Comparison of ENCODE assay signal across 35 cellular contexts in the genomic region with DNA sequence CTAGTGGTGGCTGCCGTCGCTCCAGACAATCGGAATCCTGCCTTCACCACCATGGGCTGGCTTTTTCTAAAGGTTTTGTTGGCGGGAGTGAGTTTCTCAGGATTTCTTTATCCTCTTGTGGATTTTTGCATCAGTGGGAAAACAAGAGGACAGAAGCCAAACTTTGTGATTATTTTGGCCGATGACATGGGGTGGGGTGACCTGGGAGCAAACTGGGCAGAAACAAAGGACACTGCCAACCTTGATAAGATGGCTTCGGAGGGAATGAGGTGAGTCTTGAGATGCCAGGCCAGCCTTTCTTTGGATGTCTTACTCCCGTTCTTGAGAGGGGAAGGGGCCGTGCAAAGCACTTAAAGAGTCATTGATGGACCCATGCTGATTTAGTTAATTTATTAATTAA. TPM values are rescaled to one million over a fixed set of nuclear protein-coding genes. Genes with fewer than 3 reads are reported as not detected.
"Had no signal": no experiment of that assay in that cellular context is flagged by ENCODE, and none has a peak within 500 bp of the region (broad histone marks: within the 10 kb centered on the region; RNA-seq: fewer than 3 reads in every experiment).

No MANE protein-coding gene starts in this region.

- H3K4me3 Mint-ChIP-seq: activated CD4-positive, alpha-beta T cell treated with anti-CD3 and anti-CD28 coated beads for 36 hours; activated CD4-positive, alpha-beta T cell treated with anti-CD3 and anti-CD28 coated beads, Interleukin-2, amount 10 ng/mL, durations not matched to agents 7 days and 5 days; activated CD8-positive, alpha-beta T cell treated with anti-CD3 and anti-CD28 coated beads, Interleukin-2, amount 10 ng/mL, durations not matched to agents 7 days and 5 days; activated naive CD8-positive, alpha-beta T cell treated with anti-CD3 and anti-CD28 coated beads, Interleukin-2, amount 10 ng/mL, durations not matched to agents 7 days and 5 days; activated T-cell treated with anti-CD3 and anti-CD28 coated beads, Interleukin-2, amount 50 U/mL, for 24 hours; T-helper 1 cell treated with Interleukin-12 subunit alpha and Interleukin-12 subunit beta and Interleukin-4 antibody, amounts not matched to agents 30 μg/mL and 1 μg/mL, for 36 hours; T-helper 2 cell treated with Interferon-gamma antibody and Interleukin-4, amounts not matched to agents 5 μg/mL and 100 μg/mL, for 36 hours; WTC11 had no signal

- ATAC-seq: activated CD4-positive, alpha-beta T cell treated with anti-CD3 and anti-CD28 coated beads for 36 hours; activated CD4-positive, CD25-positive, alpha-beta regulatory T cell treated with anti-CD3 and anti-CD28 coated beads, Interleukin-2, amount 50 U/mL, for 24 hours; activated CD8-positive, alpha-beta T cell treated with anti-CD3 and anti-CD28 coated beads, Interleukin-2, amount 10 ng/mL, durations not matched to agents 7 days and 5 days; PC-3; WTC11 had no signal

- H3K4me3 ChIP-seq: ascending aorta, cardiac muscle cell, MG63, Peyer's patch, SJSA1 had no signal

- H3K27ac ChIP-seq: ascending aorta, cardiac muscle cell, Peyer's patch, SJSA1 had no signal

- H3K9me3 ChIP-seq: ascending aorta, MG63, Peyer's patch, SJSA1, SK-N-SH had no signal

- H3K4me2 ChIP-seq: SK-N-SH had no signal

- H3K36me3 ChIP-seq: ascending aorta, cardiac muscle cell, MG63, Peyer's patch, SJSA1 had no signal

- H3K27me3 ChIP-seq: ascending aorta, cardiac muscle cell, MG63, Peyer's patch, SJSA1 had no signal

- H3K9me3 Mint-ChIP-seq: activated CD4-positive, alpha-beta T cell treated with anti-CD3 and anti-CD28 coated beads, Interleukin-2, amount 10 ng/mL, durations not matched to agents 7 days and 5 days; activated naive CD4-positive, alpha-beta T cell treated with anti-CD3 and anti-CD28 coated beads, Interleukin-2, amount 50 U/mL, for 24 hours; activated naive CD8-positive, alpha-beta T cell treated with anti-CD3 and anti-CD28 coated beads, Interleukin-2, amount 10 ng/mL, durations not matched to agents 7 days and 5 days; activated T-cell treated with anti-CD3 and anti-CD28 coated beads, Interleukin-2, amount 50 U/mL, for 24 hours; activated T-helper 2 cell treated with anti-CD3 and anti-CD28 coated beads, Interferon-gamma antibody, Interleukin-2, Interleukin-4, amounts not matched to agents 10 μg/mL and 5 μg/mL and 100 μg/mL, durations not matched to agents 14 hours and 24 hours and 36 hours; T-helper 1 cell treated with Interleukin-12 subunit alpha and Interleukin-12 subunit beta and Interleukin-4 antibody, amounts not matched to agents 30 μg/mL and 1 μg/mL, for 36 hours; T-helper 2 cell treated with Interferon-gamma antibody and Interleukin-4, amounts not matched to agents 5 μg/mL and 100 μg/mL, for 36 hours had no signal

- DNase-seq: activated CD4-positive, alpha-beta T cell treated with anti-CD3 and anti-CD28 coated beads for 36 hours; activated CD4-positive, alpha-beta T cell treated with anti-CD3 and anti-CD28 coated beads, Interleukin-2, amount 10 ng/mL, durations not matched to agents 7 days and 5 days; activated CD4-positive, alpha-beta T cell treated with anti-CD3 and anti-CD28 coated beads, Interleukin-2, amount 50 U/mL, for 48 hours; activated CD8-positive, alpha-beta T cell treated with anti-CD3 and anti-CD28 coated beads, Interleukin-2, amount 10 ng/mL, durations not matched to agents 7 days and 5 days; activated gamma-delta T cell; activated naive CD4-positive, alpha-beta T cell treated with Interleukin-2 at 50 U/mL for 16 hours; activated naive CD8-positive, alpha-beta T cell treated with anti-CD3 and anti-CD28 coated beads, Interleukin-2, amount 10 ng/mL, durations not matched to agents 7 days and 5 days; activated T-cell treated with anti-CD3 and anti-CD28 coated beads, Interleukin-2, amount 50 U/mL, for 24 hours; amygdala; Kasumi-1; MG63; NCI-H1048; NCI-H1105 treated with DMSO at 0.1 percent for 48 hours; NCI-H1436; NCI-H1694 treated with DMSO at 0.1 percent for 48 hours; NCI-H2029; NCI-H510A; NCI-H526; NCI-H748 treated with DMSO at 0.1 percent for 48 hours; NK-92 treated with Interleukin-12 subunit alpha and Interleukin-12 subunit beta, amount 100 ng/mL, for 24 hours; PC-3; Peyer's patch; RPMI8226; SHP77 treated with DMSO at 0.1 percent for 48 hours; SK-N-SH had no signal

- H3K27me3 Mint-ChIP-seq: activated CD4-positive, alpha-beta T cell treated with anti-CD3 and anti-CD28 coated beads for 36 hours; activated CD4-positive, alpha-beta T cell treated with anti-CD3 and anti-CD28 coated beads, Interleukin-2, amount 10 ng/mL, durations not matched to agents 7 days and 5 days; activated naive CD4-positive, alpha-beta T cell treated with anti-CD3 and anti-CD28 coated beads, Interleukin-2, amount 50 U/mL, for 24 hours; activated naive CD8-positive, alpha-beta T cell treated with anti-CD3 and anti-CD28 coated beads, Interleukin-2, amount 10 ng/mL, durations not matched to agents 7 days and 5 days; activated T-cell treated with anti-CD3 and anti-CD28 coated beads, Interleukin-2, amount 50 U/mL, for 24 hours had no signal

- FAIRE-seq: TTC549 had no signal

- H3K4me1 ChIP-seq: ascending aorta, Peyer's patch, SJSA1 had no signal

- H3K27ac Mint-ChIP-seq: activated CD4-positive, alpha-beta T cell treated with anti-CD3 and anti-CD28 coated beads for 36 hours; activated CD8-positive, alpha-beta T cell treated with anti-CD3 and anti-CD28 coated beads, Interleukin-2, amount 10 ng/mL, durations not matched to agents 7 days and 5 days; activated naive CD4-positive, alpha-beta T cell treated with anti-CD3 and anti-CD28 coated beads, Interleukin-2, amount 50 U/mL, for 24 hours; activated naive CD8-positive, alpha-beta T cell treated with anti-CD3 and anti-CD28 coated beads, Interleukin-2, amount 10 ng/mL, durations not matched to agents 7 days and 5 days; activated T-cell treated with anti-CD3 and anti-CD28 coated beads, Interleukin-2, amount 50 U/mL, for 24 hours; activated T-helper 2 cell treated with anti-CD3 and anti-CD28 coated beads, Interferon-gamma antibody, Interleukin-2, Interleukin-4, amounts not matched to agents 10 μg/mL and 5 μg/mL and 100 μg/mL, durations not matched to agents 14 hours and 24 hours and 36 hours; T-helper 1 cell treated with Interleukin-12 subunit alpha and Interleukin-12 subunit beta and Interleukin-4 antibody, amounts not matched to agents 30 μg/mL and 1 μg/mL, for 36 hours; T-helper 2 cell treated with Interferon-gamma antibody and Interleukin-4, amounts not matched to agents 5 μg/mL and 100 μg/mL, for 36 hours had no signal

RNA-seq across cellular contexts. Expression of gene ARSG, which starts 16.1 kb away (rescaled TPM):
- total RNA-seq: SJSA1 had no signal

RNA-seq across cellular contexts. Expression of gene SLC16A6, which starts 16.5 kb away (rescaled TPM):
- total RNA-seq: ascending aorta, SJSA1 had no signal
- polyA plus RNA-seq: cardiac muscle cell, SK-N-SH had no signal
